Comparison of ENCODE assay signal across 1 cellular context in the genomic region with DNA sequence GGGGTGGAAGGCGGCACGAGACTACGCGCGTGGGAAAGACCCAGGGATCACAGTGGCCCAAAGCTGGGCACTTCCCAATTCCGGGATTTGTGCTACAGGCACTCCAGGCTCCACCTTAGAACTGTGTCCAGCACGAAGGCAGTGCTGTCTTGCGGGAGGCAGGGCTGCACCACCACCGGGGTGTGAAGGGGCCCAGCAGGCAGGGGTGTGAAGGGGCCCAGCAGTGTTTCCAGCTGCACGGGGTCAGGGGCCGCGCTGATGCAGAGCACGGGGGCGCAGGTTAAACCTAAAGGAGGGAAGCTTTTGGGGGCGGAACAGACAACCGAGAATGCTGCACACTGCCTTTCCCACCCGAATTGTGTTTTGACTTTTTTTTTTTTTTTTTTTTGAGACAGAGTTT.
TF ChIP-seq lines count a peak whose summit lies in the region.

No MANE protein-coding gene starts in this region.

TF ChIP-seq in H1, 55 proteins besides CTCF, POLR2A, EP300 and RAD21:
- TF ChIP-seq HDAC6 (IDR thresholded peaks at IDR 0.05; ENCODE audit: low read depth, low read length) (no peak), SIRT6 (IDR thresholded peaks at IDR 0.05; ENCODE audit: low read length) (no peak), YY1 (IDR thresholded peaks at IDR 0.05; ENCODE audit: low read depth, low read length) (no peak), BRCA1 (IDR thresholded peaks at IDR 0.05; ENCODE audit: low read depth, low read length) (no peak), GABPA (IDR thresholded peaks at IDR 0.05; ENCODE audit: borderline replicate concordance, insufficient read depth, low read length) (no peak)
